ENCODE assay signal across 10 cellular contexts in the genomic region with DNA sequence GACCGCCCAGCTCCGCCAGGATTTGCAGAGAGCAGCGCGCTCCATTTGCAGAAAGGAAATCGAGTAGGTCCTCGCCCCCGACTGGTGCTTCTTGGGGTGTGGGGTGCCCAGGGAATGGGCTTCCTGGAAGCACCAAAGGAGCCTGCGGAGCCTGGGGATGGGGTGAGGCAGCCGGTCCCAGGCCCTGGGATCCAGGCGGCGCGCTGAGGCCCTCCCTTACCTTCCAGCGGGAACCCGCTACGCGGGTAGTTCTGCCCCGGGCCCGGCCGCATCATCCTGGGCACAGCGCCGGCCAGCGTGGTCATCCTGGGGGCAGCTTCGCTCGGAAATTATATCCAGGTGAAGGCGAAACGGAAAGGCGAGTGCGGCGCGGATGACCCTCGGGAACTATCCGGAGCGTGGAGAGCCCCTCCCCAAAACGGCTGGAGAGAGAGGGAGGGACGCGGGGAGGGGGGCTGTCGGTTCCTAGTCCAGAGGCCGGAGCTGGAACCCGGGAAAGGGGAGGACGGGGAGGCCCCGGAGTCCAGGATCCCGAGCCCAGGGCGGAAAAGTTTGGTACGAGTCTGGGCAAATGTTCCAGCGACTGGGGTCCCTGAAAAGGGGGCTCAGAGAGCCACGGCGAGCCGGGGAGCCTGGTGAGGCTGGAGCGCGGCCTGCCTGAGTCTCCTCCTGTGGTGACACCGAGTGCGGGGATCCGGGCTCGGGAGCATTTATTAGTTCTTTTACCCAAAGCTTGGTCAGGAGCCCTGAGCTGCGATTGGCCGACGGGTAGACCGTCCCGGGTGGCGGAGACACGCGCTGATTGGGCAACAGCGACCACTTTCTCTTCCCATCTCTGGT. TPM values are rescaled to one million over a fixed set of nuclear protein-coding genes. Genes with fewer than 3 reads are reported as not detected.
A peak's percentile ranks its signal among the peaks of the same experiment; 100 is the strongest.
DNase-seq lines count a peak whose midpoint lies in the region; ATAC-seq and TF ChIP-seq lines count a peak whose summit lies in the region.
"Had no signal": no experiment of that assay in that cellular context is flagged by ENCODE, and none has a peak within 500 bp of the region (broad histone marks: within the 10 kb centered on the region; RNA-seq: fewer than 3 reads in every experiment).

A gene (minus strand): TSS at position 688 of the 840 bp plus-strand sequence. CDS start 383 bp downstream, at position 305.

- no peak for ATAC-seq in GM18858 (IDR thresholded peaks at IDR 0.05; ENCODE audit: unreplicated experiment)
- no peak for ATAC-seq in HG03280 (IDR thresholded peaks at IDR 0.05; ENCODE audit: unreplicated experiment)

- peak within 1 kb of the TSS; percentile 17 for H3K4me3 ChIP-seq in fibroblast of mammary gland (ENCODE audit: control insufficient read depth, low read depth, low read length)

- intact Hi-C loops in posterior vena cava (cut with DNase I), result no loop called here

- no peak for TF ChIP-seq CTCF in fibroblast of mammary gland (conservative IDR thresholded peaks at IDR 0.05; ENCODE audit: control insufficient read depth, insufficient read depth, low read depth, low read length)

- DNase-seq in GM04503 (ENCODE audit: low read depth) (peak; percentile 76), NCI-H2081 (lab: John Stamatoyannopoulos, UW) (peak; percentile 76 to 85), fibroblast of mammary gland (ENCODE audit: low read depth) (peak; percentile 34), posterior vena cava (ENCODE audit: low spot score) (peak; percentile 78), COR-L47 (lab: John Stamatoyannopoulos, UW) (no peak)
- no peak for DNase-seq in stimulated activated naive CD4-positive, alpha-beta T cell (lab: John Stamatoyannopoulos, UW)
- DNase-seq: activated T-cell treated with anti-CD3 and anti-CD28 coated beads for 4 hours, hippocampal formation had no signal

RNA-seq across cellular contexts. Expression of the gene that starts here (rescaled TPM):
- total RNA-seq in posterior vena cava, result under 1 TPM; 0.37 to 0.48 TPM

Comparison
In these comparisons a context has a peak if more than half of its experiments do, and no peak if none do; other contexts are left out.
1. Peak in DNase-seq in posterior vena cava; RNA of the gene not detected or under 1 TPM.
2. DNase-seq: peak in GM04503 (single experiment), NCI-H2081 (2 of 2) and fibroblast of mammary gland (single experiment); none in COR-L47 (single experiment) and stimulated activated naive CD4-positive, alpha-beta T cell (0 of 6).